20 cellular contexts compared by ENCODE assay signal in the genomic region with DNA sequence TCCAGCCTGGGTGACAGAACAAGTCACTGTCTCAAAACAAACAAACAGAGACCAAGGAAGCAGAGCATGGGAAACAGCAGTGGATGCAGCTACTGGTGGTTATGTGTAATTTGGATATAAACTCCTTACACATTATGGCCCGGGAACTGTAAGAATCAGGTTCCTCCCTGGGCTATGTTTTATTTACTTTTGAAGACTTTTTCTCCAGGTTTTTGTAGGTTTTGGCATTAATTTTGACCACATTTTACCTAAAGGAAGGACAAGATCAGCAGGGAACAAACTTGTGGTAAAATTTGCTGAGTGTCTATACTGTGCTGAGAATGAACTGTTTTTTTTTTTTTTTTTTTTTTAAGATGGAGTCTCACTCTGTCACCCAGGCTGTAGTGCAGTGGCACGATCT. TPM values are rescaled to one million over a fixed set of nuclear protein-coding genes. Genes with fewer than 3 reads are reported as not detected.
A peak's percentile ranks its signal among the peaks of the same experiment; 100 is the strongest.
DNase-seq lines count a peak whose midpoint lies in the region; ATAC-seq and TF ChIP-seq lines count a peak whose summit lies in the region.
"Had no signal": no experiment of that assay in that cellular context is flagged by ENCODE, and none has a peak within 500 bp of the region (broad histone marks: within the 10 kb centered on the region; RNA-seq: fewer than 3 reads in every experiment).

No MANE protein-coding gene starts in this region.

- no peak overlapping the region for H3K27ac ChIP-seq in Panc1 (ENCODE audit: low read length)
- H3K27ac ChIP-seq: coronary artery, Peyer's patch, SJSA1, testis had no signal

- no TSS peak for BruUV-seq in Panc1 (replicated peaks; lab: Mats Ljungman, UMichigan)

- no peaks in the 10 kb centered on the region for H3K27me3 Mint-ChIP-seq in stimulated activated naive CD8-positive, alpha-beta T cell treated with anti-CD3 and anti-CD28 coated beads, Interleukin-15, Interleukin-2, amounts not matched to agents 100 ng/mL and 50 ng/mL, for 24 hours
- H3K27me3 Mint-ChIP-seq: activated B cell treated with CpG ODN at 0.5 μM for 24 hours, brain had no signal

- H3K9me3 Mint-ChIP-seq in stimulated activated naive CD8-positive, alpha-beta T cell treated with anti-CD3 and anti-CD28 coated beads, Interleukin-15, Interleukin-2, amounts not matched to agents 100 ng/mL and 50 ng/mL, for 24 hours = no peaks in the 10 kb centered on the region
- H3K9me3 Mint-ChIP-seq: activated B cell treated with CpG ODN at 0.5 μM for 24 hours; activated naive CD4-positive, alpha-beta T cell treated with anti-CD3 and anti-CD28 coated beads for 36 hours; brain; mesothelial cell of epicardium had no signal

- H3K4me1 ChIP-seq in Panc1 (ENCODE audit: control insufficient read depth, insufficient read depth, low read length) (peaks cover 16% of the 10 kb centered on the region), HAP-1 (peaks cover 12% of the 10 kb centered on the region)
- H3K4me1 ChIP-seq: testis had no signal

- H3K4me1 Mint-ChIP-seq in stimulated activated naive CD8-positive, alpha-beta T cell treated with anti-CD3 and anti-CD28 coated beads, Interleukin-15, Interleukin-2, amounts not matched to agents 100 ng/mL and 50 ng/mL, for 24 hours (ENCODE audit: low read depth) = peaks cover 93% of the 10 kb centered on the region

- no peak for ATAC-seq in stimulated activated naive CD8-positive, alpha-beta T cell treated with anti-CD3 and anti-CD28 coated beads, Interleukin-15, Interleukin-2, amounts not matched to agents 100 U/mL and 50 U/mL, for 24 hours
- 0 out of 2 replicates have a peak, but pooled peaks have one; percentile 42 for ATAC-seq in Panc1
- ATAC-seq in activated CD4-positive, CD25-positive, alpha-beta regulatory T cell treated with anti-CD3 and anti-CD28 coated beads, Interleukin-2, amount 50 U/mL, for 24 hours = no peak

- in situ Hi-C loops in Panc1 (cut with HindIII; ENCODE audit: low pct_unique_long_range_greater_than_20kb, low sequenced_read_pairs) (no loop called here), HAP-1 (cut with MboI; ENCODE audit: low sequenced_read_pairs) (no loop called here)

- no peak for TF ChIP-seq CTCF in Panc1 (IDR thresholded peaks at IDR 0.05)

- peak overlapping the region; percentile 76 for H3K27ac Mint-ChIP-seq in stimulated activated naive CD8-positive, alpha-beta T cell treated with anti-CD3 and anti-CD28 coated beads, Interleukin-15, Interleukin-2, amounts not matched to agents 100 ng/mL and 50 ng/mL, for 24 hours
- H3K27ac Mint-ChIP-seq: activated B cell treated with CpG ODN at 0.5 μM for 24 hours; activated naive CD4-positive, alpha-beta T cell treated with anti-CD3 and anti-CD28 coated beads for 36 hours; mesothelial cell of epicardium had no signal

- H3K27me3 ChIP-seq in Panc1 (ENCODE audit: control insufficient read depth, insufficient read depth, low read length) (no peaks in the 10 kb centered on the region), HAP-1 (ENCODE audit: low read depth) (no peaks in the 10 kb centered on the region)
- H3K27me3 ChIP-seq: Peyer's patch, SJSA1, testis had no signal

- intact Hi-C loops in Panc1 (cut with micrococcal nuclease; ENCODE audit: unreplicated experiment) = no loop called here

- H3K9me3 ChIP-seq in Panc1 (ENCODE audit: control insufficient read depth, insufficient read depth, low read depth, low read length) (no peaks in the 10 kb centered on the region), HAP-1 (no peaks in the 10 kb centered on the region)
- H3K9me3 ChIP-seq: Peyer's patch, SJSA1, testis had no signal

- POLR2A ChIA-PET in Panc1 (lab: Charles Lee) = no interaction called here

- no peak overlapping the region for H3K4me3 Mint-ChIP-seq in stimulated activated naive CD8-positive, alpha-beta T cell treated with anti-CD3 and anti-CD28 coated beads, Interleukin-15, Interleukin-2, amounts not matched to agents 100 ng/mL and 50 ng/mL, for 24 hours
- H3K4me3 Mint-ChIP-seq: activated B cell treated with CpG ODN at 0.5 μM for 24 hours; activated naive CD4-positive, alpha-beta T cell treated with anti-CD3 and anti-CD28 coated beads for 36 hours; brain; mesothelial cell of epicardium had no signal

- H3K4me3 ChIP-seq in Panc1 (ENCODE audit: low read depth in 2 of 2, low read length in 2 of 2) (no peak overlapping the region), HAP-1 (no peak overlapping the region)
- H3K4me3 ChIP-seq: coronary artery, Peyer's patch, SJSA1, testis had no signal

- H3K36me3 ChIP-seq in Panc1 (ENCODE audit: control insufficient read depth, insufficient read depth, low read length) (no peaks in the 10 kb centered on the region), HAP-1 (replicated peaks) (peaks cover 3% of the 10 kb centered on the region)
- H3K36me3 ChIP-seq: Peyer's patch had no signal

- peaks cover 66% of the 10 kb centered on the region for H3K36me3 Mint-ChIP-seq in stimulated activated naive CD8-positive, alpha-beta T cell treated with anti-CD3 and anti-CD28 coated beads, Interleukin-15, Interleukin-2, amounts not matched to agents 100 ng/mL and 50 ng/mL, for 24 hours (ENCODE audit: low read depth)
- H3K36me3 Mint-ChIP-seq: mesothelial cell of epicardium had no signal

- CTCF ChIA-PET in Panc1 (lab: Charles Lee) = no interaction called here

- DNase-seq in stimulated activated naive CD8-positive, alpha-beta T cell treated with anti-CD3 and anti-CD28 coated beads, Interleukin-15, Interleukin-2, amounts not matched to agents 100 U/mL and 50 U/mL, for 24 hours = no peak
- DNase-seq in Panc1 (ENCODE audit: low read depth, low spot score) (no peak), brain pericyte (ENCODE audit: low read depth, low spot score) (peak; percentile 30), anterior cingulate cortex (lab: John Stamatoyannopoulos, UW) (no peak), HAP-1 (ENCODE audit: low spot score in 2 of 2) (no peak)
- DNase-seq: activated B cell treated with CpG ODN at 0.5 μM for 24 hours; activated naive CD4-positive, alpha-beta T cell treated with anti-CD3 and anti-CD28 coated beads for 36 hours; Kasumi-1; NCI-H1092 treated with DMSO at 0.1 percent for 48 hours; NCI-H2029 treated with DMSO at 0.1 percent for 48 hours; NCI-H446; Peyer's patch; T-helper 9 cell; testis had no signal

RNA-seq across cellular contexts. Expression of a gene that starts 8.4 kb away (rescaled TPM):
- total RNA-seq in Panc1 (2021; ENCODE audit: unreplicated experiment) = 58.9 TPM
- polyA plus RNA-seq in Panc1 (2012; ENCODE audit: insufficient read length) = 33.6 TPM
